In genomic region chr12:44812062-44812461, GRCh38 we compare ENCODE assay signal across 1 cellular context.
TF ChIP-seq lines count a peak whose summit lies in the region.

No MANE protein-coding gene starts in this region.

TF ChIP-seq in HCT116, 20 proteins besides CTCF, POLR2A, EP300 and RAD21 (continued from another document):
- no peak for TF ChIP-seq TCF7L2 (IDR thresholded peaks at IDR 0.05; ENCODE audit: borderline replicate concordance, extremely low read depth, insufficient read depth, insufficient read length)
